ENCODE assay signal across 1 cellular context in the genomic region with DNA sequence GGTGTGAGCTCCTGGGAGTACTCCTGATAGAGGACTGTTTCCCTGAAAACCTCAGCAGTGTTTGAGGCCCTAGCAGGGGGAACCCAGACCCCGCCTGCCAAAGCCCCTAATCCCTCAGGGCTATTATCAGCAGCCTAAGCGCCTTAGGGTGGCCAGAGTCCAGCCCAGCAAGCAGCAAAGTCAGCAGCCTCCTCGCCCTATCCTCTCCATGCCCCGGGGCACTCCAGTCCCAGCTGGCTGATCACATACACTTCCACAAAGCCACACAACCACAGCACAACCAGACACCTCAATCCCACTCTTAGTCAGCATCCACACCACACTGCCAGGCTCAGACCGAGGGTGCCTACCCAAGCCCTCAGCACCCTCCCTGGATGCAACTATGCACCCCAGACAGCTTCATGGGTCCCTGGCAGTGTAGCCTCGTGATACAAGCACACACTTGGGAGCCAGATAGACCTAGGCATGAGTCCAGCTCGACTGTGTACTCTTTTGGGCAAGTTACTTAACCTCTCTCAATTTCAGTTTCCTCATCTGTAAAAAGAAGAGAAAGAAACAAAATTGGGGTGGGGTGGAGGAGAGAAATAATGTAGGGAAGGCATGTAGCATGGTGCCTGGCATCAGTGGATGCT.
TF ChIP-seq lines count a peak whose summit lies in the region.

No MANE protein-coding gene starts in this region.

TF ChIP-seq in H1, 55 proteins besides CTCF, POLR2A, EP300 and RAD21:
- TF ChIP-seq, protein P1, sequence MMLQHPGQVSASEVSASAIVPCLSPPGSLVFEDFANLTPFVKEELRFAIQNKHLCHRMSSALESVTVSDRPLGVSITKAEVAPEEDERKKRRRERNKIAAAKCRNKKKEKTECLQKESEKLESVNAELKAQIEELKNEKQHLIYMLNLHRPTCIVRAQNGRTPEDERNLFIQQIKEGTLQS (IDR thresholded peaks at IDR 0.05; ENCODE audit: insufficient read depth, low read depth, low read length) = no peak
- no peak for TF ChIP-seq RBBP5 (IDR thresholded peaks at IDR 0.05; ENCODE audit: borderline replicate concordance, low read depth, low read length)
TF ChIP-seq in H1: peak in this region for 0.
